In the genomic region with DNA sequence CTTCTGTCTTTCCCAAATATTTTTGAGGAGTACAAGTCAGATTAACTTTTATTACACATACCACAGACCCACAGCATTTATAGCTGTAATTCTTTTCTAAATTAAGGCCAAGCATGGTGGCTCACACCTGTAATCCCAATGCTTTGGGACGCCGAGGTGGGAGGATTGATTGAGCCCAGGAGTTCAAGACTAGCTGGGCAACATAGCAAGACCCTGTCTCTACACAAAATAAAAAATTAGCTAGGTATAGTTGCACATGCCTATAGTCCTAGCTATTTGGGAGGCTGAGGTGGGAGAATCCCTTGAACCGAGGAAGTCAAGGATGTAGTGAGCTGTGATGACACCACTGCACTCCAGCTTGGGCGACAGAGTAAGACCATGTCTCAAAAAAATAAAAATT, we compare ENCODE assay signal across 22 cellular contexts.
"Had no signal": no experiment of that assay in that cellular context is flagged by ENCODE, and none has a peak within 500 bp of the region (broad histone marks: within the 10 kb centered on the region; RNA-seq: fewer than 3 reads in every experiment).

No MANE protein-coding gene starts in this region.

- DNase-seq: IMR-90, Karpas-422, KG1, MG63, NCI-H1092, NCI-H1105 treated with DMSO at 0.1 percent for 48 hours, NCI-H1417 treated with DMSO at 0.1 percent for 48 hours, NCI-H146, NCI-H1694 treated with DMSO at 0.1 percent for 48 hours, NCI-H1930, NCI-H2081, NCI-H2107, NCI-H2227 treated with DMSO at 0.1 percent for 48 hours, NCI-H524, NCI-H526 treated with DMSO at 0.1 percent for 48 hours, NCI-H774, PC-9, Peyer's patch, SIG-M5 had no signal

- H3K9me3 ChIP-seq: MG63, Peyer's patch, SJSA1 had no signal

- H2AFZ ChIP-seq: PC-9 had no signal

- H3K27me3 ChIP-seq: MG63, Peyer's patch, SJSA1 had no signal

- H3K4me3 ChIP-seq: MG63, PC-9, Peyer's patch, SJSA1, SK-N-MC had no signal

- H3K4me2 ChIP-seq: PC-9 had no signal

- H3K36me3 ChIP-seq: MG63, SJSA1 had no signal

- ATAC-seq: Right ventricle myocardium inferior had no signal

- H3K27ac ChIP-seq: PC-9, Peyer's patch, SJSA1, SK-N-MC had no signal
